In genomic region chr9:92501671-92502393, GRCh38 we compare ENCODE assay signal across 8 cellular contexts. TPM values are rescaled to one million over a fixed set of nuclear protein-coding genes. Genes with fewer than 3 reads are reported as not detected.
DNase-seq lines count a peak whose midpoint lies in the region; ATAC-seq and TF ChIP-seq lines count a peak whose summit lies in the region.

No MANE protein-coding gene starts in this region.

- intact Hi-C loops in Right ventricle myocardium superior (cut with DNase I) = no loop called here

- ATAC-seq in SK-N-SH treated with all-trans-retinoic acid at 6 μM for 48 hours = peak; percentile 71
- ATAC-seq in Right ventricle myocardium superior (ENCODE audit: poor library complexity) = peak; percentile 76
- ATAC-seq in stimulated activated naive CD8-positive, alpha-beta T cell treated with anti-CD3 and anti-CD28 coated beads, Interleukin-15, amount 100 ng/mL, for 72 hours = peak; percentile 67

- H3K27me3 Mint-ChIP-seq in stimulated activated naive CD8-positive, alpha-beta T cell treated with anti-CD3 and anti-CD28 coated beads, Interleukin-15, amount 100 ng/mL, for 72 hours = no peaks in the 10 kb centered on the region

- H3K4me3 Mint-ChIP-seq in stimulated activated naive CD8-positive, alpha-beta T cell treated with anti-CD3 and anti-CD28 coated beads, Interleukin-15, amount 100 ng/mL, for 72 hours = no peak overlapping the region

- DNase-seq in CD1c-positive myeloid dendritic cell (ENCODE audit: extremely low spot score) (peak; percentile 10), GM19240 (ENCODE audit: insufficient read length, low spot score) (peak; percentile 9), Right ventricle myocardium superior (peak; percentile 63), superior temporal gyrus (ENCODE audit: extremely low spot score) (no peak), foreskin melanocyte (no peak)
- peak in 1 of 2 donors; percentile 15 for DNase-seq in stimulated activated naive CD8-positive, alpha-beta T cell treated with anti-CD3 and anti-CD28 coated beads, Interleukin-15, amount 100 ng/mL, for 72 hours
- DNase-seq in effector CD4-positive, alpha-beta T cell = no peak

- H3K9me3 Mint-ChIP-seq in stimulated activated naive CD8-positive, alpha-beta T cell treated with anti-CD3 and anti-CD28 coated beads, Interleukin-15, amount 100 ng/mL, for 72 hours = no peaks in the 10 kb centered on the region

- no peaks in the 10 kb centered on the region for H3K4me1 Mint-ChIP-seq in stimulated activated naive CD8-positive, alpha-beta T cell treated with anti-CD3 and anti-CD28 coated beads, Interleukin-15, amount 100 ng/mL, for 72 hours

- H3K27ac Mint-ChIP-seq in stimulated activated naive CD8-positive, alpha-beta T cell treated with anti-CD3 and anti-CD28 coated beads, Interleukin-15, amount 100 ng/mL, for 72 hours = no peak overlapping the region

TF ChIP-seq in SK-N-SH treated with all-trans-retinoic acid at 6 μM for 48 hours, 23 proteins besides CTCF, POLR2A, EP300 and RAD21:
- TF ChIP-seq SNAI2 (CRISPR knock-in tag; IDR thresholded peaks at IDR 0.05) (no peak), ZNF565 (CRISPR knock-in tag; conservative IDR thresholded peaks at IDR 0.05; ENCODE audit: low read depth) (no peak), GLIS3 (CRISPR knock-in tag; IDR thresholded peaks at IDR 0.05) (no peak)
TF ChIP-seq in SK-N-SH treated with all-trans-retinoic acid at 6 μM for 48 hours: peak in this region for 0.

RNA-seq across cellular contexts. Expression of gene ASPN, which starts 19.5 kb away (rescaled TPM):
- total RNA-seq in Right ventricle myocardium superior = 4.8 TPM

RNA-seq across cellular contexts. Expression of gene ECM2, which starts 34.0 kb away (rescaled TPM):
- 5.6 TPM for total RNA-seq in Right ventricle myocardium superior

Comparison
In these comparisons a context has a peak if more than half of its experiments do, and no peak if none do; other contexts are left out.
1. DNase-seq: peak in CD1c-positive myeloid dendritic cell (single experiment), GM19240 (single experiment) and Right ventricle myocardium superior (single experiment); none in effector CD4-positive, alpha-beta T cell (single experiment), superior temporal gyrus (single experiment) and foreskin melanocyte (single experiment).
2. Peak in every context shown above with its lines, with median percentiles within 50 percentile points of each other: ATAC-seq.